Comparison of ENCODE assay signal across 1 cellular context in genomic region chr2:130834091-130834922, GRCh38.
TF ChIP-seq lines count a peak whose summit lies in the region.

No MANE protein-coding gene starts in this region.

TF ChIP-seq in H1, 55 proteins besides CTCF, POLR2A, EP300 and RAD21:
- TF ChIP-seq EZH2 (IDR thresholded peaks at IDR 0.05; ENCODE audit: low read depth, low read length, severe bottlenecking) = no peak
- TF ChIP-seq E2F6 (IDR thresholded peaks at IDR 0.05) = no peak
- TF ChIP-seq RXRA (IDR thresholded peaks at IDR 0.05; ENCODE audit: insufficient read depth, low read depth, low read length) = no peak
- no peak for TF ChIP-seq YY1 (IDR thresholded peaks at IDR 0.05; ENCODE audit: low read depth, low read length)
- TF ChIP-seq RFX5 (IDR thresholded peaks at IDR 0.05; ENCODE audit: borderline replicate concordance, low read depth, low read length) = no peak
- no peak for TF ChIP-seq GABPA (IDR thresholded peaks at IDR 0.05; ENCODE audit: borderline replicate concordance, insufficient read depth, low read length)
- no peak for TF ChIP-seq SIRT6 (IDR thresholded peaks at IDR 0.05; ENCODE audit: low read length)
- no peak for TF ChIP-seq TAF7 (optimal IDR thresholded peaks at IDR 0.05; ENCODE audit: borderline replicate concordance, low read depth, low read length)
- no peak for TF ChIP-seq HDAC6 (IDR thresholded peaks at IDR 0.05; ENCODE audit: low read depth, low read length)
- no peak for TF ChIP-seq PHF8 (conservative IDR thresholded peaks at IDR 0.05; ENCODE audit: low read depth, low read length)
- no peak for TF ChIP-seq ASH2L (IDR thresholded peaks at IDR 0.05; ENCODE audit: low read length)
- no peak for TF ChIP-seq BRCA1 (IDR thresholded peaks at IDR 0.05; ENCODE audit: low read depth, low read length)
- no peak for TF ChIP-seq KDM1A (IDR thresholded peaks at IDR 0.05; ENCODE audit: borderline replicate concordance, low read length)
- TF ChIP-seq BACH1 (IDR thresholded peaks at IDR 0.05; ENCODE audit: low read length) = no peak
- no peak for TF ChIP-seq TCF12 (IDR thresholded peaks at IDR 0.05; ENCODE audit: low read depth, low read length)
- TF ChIP-seq SP2 (IDR thresholded peaks at IDR 0.05; ENCODE audit: low read length) = no peak
- TF ChIP-seq TBP (IDR thresholded peaks at IDR 0.05; ENCODE audit: low read depth, low read length) = no peak
- TF ChIP-seq ZNF274 (IDR thresholded peaks at IDR 0.05; ENCODE audit: borderline replicate concordance, extremely low read depth, low read length) = no peak
- TF ChIP-seq MAX (IDR thresholded peaks at IDR 0.05) = no peak
- TF ChIP-seq CEBPB (IDR thresholded peaks at IDR 0.05; ENCODE audit: low read depth, low read length) = no peak
TF ChIP-seq in H1: peak in this region for 0.
